In the genomic region with DNA sequence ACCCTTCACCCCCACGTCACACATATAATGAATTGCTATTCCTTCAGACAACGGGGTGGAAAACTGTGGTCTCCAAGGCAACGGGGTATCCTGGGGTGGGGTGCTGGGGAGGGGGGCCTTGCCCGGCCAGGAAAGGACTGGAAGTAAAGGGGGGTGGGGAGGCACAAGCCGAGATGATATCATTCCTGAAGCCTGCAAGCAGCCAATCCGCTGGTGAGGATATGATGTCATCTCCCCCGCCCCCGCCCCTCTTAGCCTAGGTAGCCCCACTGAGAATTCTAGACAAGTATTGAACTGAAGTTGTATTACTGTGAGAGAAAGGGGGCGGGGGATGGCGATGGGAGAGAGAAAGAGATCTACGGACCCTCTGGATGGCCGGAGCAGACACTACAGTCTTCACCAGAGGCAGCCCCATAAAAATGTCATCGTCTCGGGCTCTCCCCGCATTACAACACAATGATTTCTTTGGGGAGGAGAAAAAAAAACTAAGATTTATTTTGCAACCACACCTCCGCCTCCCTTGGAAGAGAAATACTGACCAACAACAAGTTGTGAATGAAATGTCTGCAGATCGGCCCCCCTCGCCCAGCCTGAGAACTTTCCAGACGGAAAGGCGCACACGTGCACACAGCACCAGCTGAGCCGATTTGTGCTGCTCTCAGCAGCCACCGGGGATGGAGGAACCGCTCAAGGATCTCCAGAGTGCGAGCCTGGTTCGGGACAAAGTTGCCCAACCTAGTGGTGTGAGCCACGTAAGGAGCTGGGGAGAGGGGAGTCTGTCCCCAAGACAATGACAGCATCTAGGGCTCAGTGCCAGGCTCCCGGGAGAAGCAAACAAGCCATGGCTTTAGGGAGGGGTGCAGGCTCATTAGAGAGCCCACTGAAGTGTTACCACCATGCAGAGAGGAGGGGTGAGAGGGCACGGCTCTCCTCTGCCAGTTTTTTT, we compare ENCODE assay signal across 15 cellular contexts.
DNase-seq lines count a peak whose midpoint lies in the region; ATAC-seq, FAIRE-seq and TF ChIP-seq lines count a peak whose summit lies in the region.
"Had no signal": no experiment of that assay in that cellular context is flagged by ENCODE, and none has a peak within 500 bp of the region (broad histone marks: within the 10 kb centered on the region; RNA-seq: fewer than 3 reads in every experiment).

No MANE protein-coding gene starts in this region.

- no peak for FAIRE-seq in kidney (lab: Jason Lieb, UNC)

- no peaks in the 10 kb centered on the region for H3K79me2 ChIP-seq in OCI-LY7 (ENCODE audit: insufficient read depth, low read depth, low read length)

- H3K27me3 ChIP-seq in brain microvascular endothelial cell (replicated peaks) (no peaks in the 10 kb centered on the region), gastrocnemius medialis (peaks cover 0 to 8% (median 8%) of the 10 kb centered on the region in 3 donors)

- peak overlapping the region; percentile 1 for H3K4me3 ChIP-seq in brain microvascular endothelial cell (ENCODE audit: low read depth, low read length)
- H3K4me3 ChIP-seq in kidney (ENCODE audit: low read length in 2 of 2): no peak overlapping the region
- no peak overlapping the region for H3K4me3 ChIP-seq in gastrocnemius medialis
- no peak overlapping the region for H3K4me3 ChIP-seq in OCI-LY7 (ENCODE audit: low read depth, low read length, poor library complexity, severe bottlenecking)
- H3K4me3 ChIP-seq: SK-N-MC had no signal

- ATAC-seq in gastrocnemius medialis (peak; percentile 51 to 56), GM21515 (IDR thresholded peaks at IDR 0.05; ENCODE audit: unreplicated experiment) (no peak), HG03280 (IDR thresholded peaks at IDR 0.05; ENCODE audit: unreplicated experiment) (no peak)
- ATAC-seq: stimulated activated memory B cell treated with anti-CD40 and anti-IgM and Interleukin-4, amounts not matched to agents 10 μg/mL and 1 μg/mL and 100 μg/mL, for 72 hours had no signal

- H4K20me1 ChIP-seq in OCI-LY7 (ENCODE audit: insufficient read depth, low read length): no peaks in the 10 kb centered on the region

- H3K9me2 ChIP-seq in OCI-LY7 (ENCODE audit: insufficient read depth, low read length): no peaks in the 10 kb centered on the region

- CTCF ChIA-PET in OCI-LY7 (lab: Charles Lee; ENCODE audit: unreplicated experiment): no interaction called here

- no peak for TF ChIP-seq POLR2A in gastrocnemius medialis (IDR thresholded peaks at IDR 0.05)

- TF ChIP-seq CTCF in brain microvascular endothelial cell (IDR thresholded peaks at IDR 0.05; ENCODE audit: low read depth, low read length, missing control alignments) (no peak), kidney (IDR thresholded peaks at IDR 0.05; ENCODE audit: borderline replicate concordance, extremely low read depth, insufficient read depth) (no peak), gastrocnemius medialis (IDR thresholded peaks at IDR 0.05 in 4 of 5, conservative IDR thresholded peaks at IDR 0.05 in 1 of 5) (no peak), OCI-LY7 (conservative IDR thresholded peaks at IDR 0.05; ENCODE audit: low read length) (no peak)

- intact Hi-C loops in kidney (cut with DNase I) (no loop called here), gastrocnemius medialis (cut with DNase I; ENCODE audit: low total_unique reads) (no loop called here), OCI-LY7 (cut with micrococcal nuclease; ENCODE audit: unreplicated experiment) (no loop called here)

- in situ Hi-C loops in brain microvascular endothelial cell (cut with HindIII; ENCODE audit: low pct_ligation_motif_present, low sequenced_read_pairs) (no loop called here), gastrocnemius medialis (cut with MboI; ENCODE audit: low sequenced_read_pairs in 4 of 4) (no loop called here)

- no peak overlapping the region for H3K4me2 ChIP-seq in OCI-LY7 (ENCODE audit: low read length)

- H3K9me3 ChIP-seq in kidney (ENCODE audit: control insufficient read depth in 1 of 2, low read length in 2 of 2): no peaks in the 10 kb centered on the region
- no peaks in the 10 kb centered on the region for H3K9me3 ChIP-seq in gastrocnemius medialis
- no peaks in the 10 kb centered on the region for H3K9me3 ChIP-seq in OCI-LY7 (ENCODE audit: low read length)
- H3K9me3 ChIP-seq: Caco-2 had no signal

- DNase-seq in EL (peak; percentile 25), brain microvascular endothelial cell (no peak), kidney (peak; percentile 90), gastrocnemius medialis (peak; percentile 10 to 40), OCI-LY7 (ENCODE audit: low spot score) (no peak)
- no peak for DNase-seq in stimulated activated naive CD4-positive, alpha-beta T cell treated with Interleukin-2 at 50 U/mL for 16 hours (lab: John Stamatoyannopoulos, UW)
- DNase-seq: activated CD4-positive, alpha-beta T cell treated with anti-CD3 and anti-CD28 coated beads, Interleukin-2, amount 10 ng/mL, durations not matched to agents 24 days and 14 days; Caco-2; NCI-H345; stimulated activated CD4-positive, alpha-beta T cell treated with anti-CD3 and anti-CD28 coated beads, Interleukin-15, amount 100 ng/mL, for 24 hours had no signal

- H3K36me3 ChIP-seq in brain microvascular endothelial cell (replicated peaks) (no peaks in the 10 kb centered on the region), kidney (ENCODE audit: control insufficient read depth in 1 of 2, insufficient read depth in 2 of 2, low read length in 2 of 2) (no peaks in the 10 kb centered on the region), gastrocnemius medialis (no peaks in the 10 kb centered on the region), OCI-LY7 (ENCODE audit: insufficient read depth, low read length) (no peaks in the 10 kb centered on the region)

- H3K27ac ChIP-seq in brain microvascular endothelial cell: no peak overlapping the region
- H3K27ac ChIP-seq in kidney (ENCODE audit: low read depth in 2 of 2, low read length in 2 of 2): no peak overlapping the region
- H3K27ac ChIP-seq in gastrocnemius medialis: no peak overlapping the region
- H3K27ac ChIP-seq in OCI-LY7 (ENCODE audit: low read depth, low read length, poor library complexity, severe bottlenecking): no peak overlapping the region
- H3K27ac ChIP-seq: epithelial cell of prostate, SK-N-MC had no signal

- BruUV-seq in OCI-LY7 (replicated peaks; lab: Mats Ljungman, UMichigan): no TSS peak

- POLR2A ChIA-PET in OCI-LY7 (lab: Charles Lee): no interaction called here

- H3K4me1 ChIP-seq in kidney (ENCODE audit: control insufficient read depth in 1 of 2, insufficient read depth in 1 of 2, low read depth in 1 of 2, low read length in 2 of 2) (peaks cover 9% of the 10 kb centered on the region in 2 donors), gastrocnemius medialis (no peaks in the 10 kb centered on the region), OCI-LY7 (ENCODE audit: insufficient read depth, low read length, poor library complexity, severe bottlenecking) (no peaks in the 10 kb centered on the region)

- H2AFZ ChIP-seq in OCI-LY7 (ENCODE audit: low read length): no peak overlapping the region

- no peak overlapping the region for H3K9ac ChIP-seq in kidney (ENCODE audit: low read length in 2 of 2)

Comparison
In these comparisons a context has a peak if more than half of its experiments do, and no peak if none do; other contexts are left out.
1. DNase-seq: peak in EL (single experiment), kidney (single experiment) and gastrocnemius medialis (2 of 2); none in brain microvascular endothelial cell (single experiment), OCI-LY7 (single experiment) and stimulated activated naive CD4-positive, alpha-beta T cell treated with Interleukin-2 at 50 U/mL for 16 hours (single experiment).
2. ATAC-seq: peak in gastrocnemius medialis (2 of 2); none in GM21515 (single experiment) and HG03280 (single experiment).